9 cellular contexts compared by ENCODE assay signal in the genomic region with DNA sequence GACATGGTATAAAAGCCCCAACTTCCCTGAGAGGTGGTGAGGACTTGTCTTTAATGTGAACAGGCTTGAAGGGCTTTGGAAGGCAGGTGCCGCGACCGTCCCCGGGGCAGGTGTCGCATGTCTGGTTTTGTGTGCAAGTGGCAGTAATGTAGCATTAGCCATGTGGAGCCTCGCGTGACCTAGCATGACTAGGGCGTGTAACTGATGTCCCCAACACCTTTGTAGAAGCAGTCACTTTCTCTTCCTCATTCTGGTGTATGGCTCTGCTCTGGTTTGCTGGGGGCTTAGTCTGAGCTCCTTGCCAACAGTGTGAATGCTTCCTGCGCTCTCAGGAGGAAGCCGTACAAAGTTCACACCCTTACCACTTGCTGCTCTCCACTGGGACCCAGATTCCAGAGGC.
DNase-seq lines count a peak whose midpoint lies in the region; ATAC-seq and TF ChIP-seq lines count a peak whose summit lies in the region.
"Had no signal": no experiment of that assay in that cellular context is flagged by ENCODE, and none has a peak within 500 bp of the region (broad histone marks: within the 10 kb centered on the region; RNA-seq: fewer than 3 reads in every experiment).

No MANE protein-coding gene starts in this region.

- intact Hi-C loops in activated B cell treated with CpG ODN at 0.5 μM for 24 hours (cut with micrococcal nuclease) = loop anchor here (1.0 kb wide), 2 partner anchors 146 to 636 kb away; partner anchors contain the start of genes AMMECR1 and NXT2

- no peak for TF ChIP-seq CTCF in activated B cell treated with CpG ODN at 0.5 μM for 24 hours (IDR thresholded peaks at IDR 0.05)

- peak; percentile 99 for ATAC-seq in GM18861 (IDR thresholded peaks at IDR 0.05; ENCODE audit: unreplicated experiment)
- ATAC-seq in GM21447 (IDR thresholded peaks at IDR 0.05; ENCODE audit: unreplicated experiment) = peak; percentile 99
- peak; percentile 99 for ATAC-seq in HG03159 (IDR thresholded peaks at IDR 0.05; ENCODE audit: unreplicated experiment)
- ATAC-seq in activated B cell treated with CpG ODN at 0.5 μM for 24 hours (ENCODE audit: low read depth) = peak; percentile 99
- ATAC-seq in left lobe of liver = no peak

- H3K9me3 Mint-ChIP-seq in activated B cell treated with CpG ODN at 0.5 μM for 24 hours = no peaks in the 10 kb centered on the region

- CTCF ChIA-PET in activated B cell treated with CpG ODN at 0.5 μM for 24 hours (lab: Charles Lee) = interaction anchor here (1.2 to 1.3 kb wide), 2 partner anchors 11 to 26 kb away, joined by 3 to 4 read pairs; no protein-coding TSS in a partner anchor

- POLR2A ChIA-PET in activated B cell treated with CpG ODN at 0.5 μM for 24 hours (lab: Charles Lee) = interaction anchor here (1.0 to 1.7 kb wide), 2 partner anchors 17 to 146 kb away, joined by 3 to 14 read pairs; partner anchors contain the start of gene AMMECR1

- peaks cover 3% of the 10 kb centered on the region for H3K36me3 Mint-ChIP-seq in activated B cell treated with CpG ODN at 0.5 μM for 24 hours (ENCODE audit: low read depth)

- DNase-seq in activated B cell treated with CpG ODN at 0.5 μM for 24 hours (peak; percentile 35), DMS114 treated with DMSO at 0.1 percent for 48 hours (lab: John Stamatoyannopoulos, UW; ENCODE audit: unreplicated experiment) (no peak), left lobe of liver (ENCODE audit: low spot score) (no peak), amniotic stem cell (lab: John Stamatoyannopoulos, UW) (no peak), iPS-NIHi7 (ENCODE audit: extremely low spot score) (no peak)
- DNase-seq: activated CD8-positive, alpha-beta memory T cell treated with anti-CD3 and anti-CD28 coated beads, Interleukin-2, amount 50 U/mL, for 48 hours had no signal

- H3K4me3 Mint-ChIP-seq in activated B cell treated with CpG ODN at 0.5 μM for 24 hours = no peak overlapping the region

- H3K4me1 Mint-ChIP-seq in activated B cell treated with CpG ODN at 0.5 μM for 24 hours = peaks cover 27% of the 10 kb centered on the region

- H3K27me3 Mint-ChIP-seq in activated B cell treated with CpG ODN at 0.5 μM for 24 hours = no peaks in the 10 kb centered on the region

- H3K27ac Mint-ChIP-seq in activated B cell treated with CpG ODN at 0.5 μM for 24 hours = peak overlapping the region; percentile 82
